Comparison of ENCODE assay signal across 1 cellular context in genomic region chr9:35746583-35746982, GRCh38.
TF ChIP-seq lines count a peak whose summit lies in the region.

No MANE protein-coding gene starts in this region.

TF ChIP-seq in GM12878, 131 proteins besides CTCF, POLR2A, EP300 and RAD21:
- TF ChIP-seq SMAD5 (IDR thresholded peaks at IDR 0.05; ENCODE audit: low read depth) = no peak
- TF ChIP-seq PKNOX1 (IDR thresholded peaks at IDR 0.05) = no peak
- no peak for TF ChIP-seq POLR2AphosphoS2 (IDR thresholded peaks at IDR 0.05; ENCODE audit: low read depth, low read length)
- TF ChIP-seq IRF3 (IDR thresholded peaks at IDR 0.05) = no peak
- TF ChIP-seq KDM1A (IDR thresholded peaks at IDR 0.05; ENCODE audit: borderline replicate concordance) = no peak
- no peak for TF ChIP-seq ZNF24 (IDR thresholded peaks at IDR 0.05)
- TF ChIP-seq ZNF217 (IDR thresholded peaks at IDR 0.05) = no peak
- no peak for TF ChIP-seq PML (IDR thresholded peaks at IDR 0.05; ENCODE audit: low read length)
- no peak for TF ChIP-seq RELB (IDR thresholded peaks at IDR 0.05; ENCODE audit: low read depth)
- TF ChIP-seq SKIL (IDR thresholded peaks at IDR 0.05; ENCODE audit: low read depth, poor library complexity, severe bottlenecking) = no peak
- TF ChIP-seq MXI1 (IDR thresholded peaks at IDR 0.05; ENCODE audit: low read depth, low read length) = no peak
- TF ChIP-seq ATF7 (IDR thresholded peaks at IDR 0.05; ENCODE audit: low read depth) = no peak
- TF ChIP-seq POU2F2 (IDR thresholded peaks at IDR 0.05; ENCODE audit: borderline replicate concordance, low read depth, low read length) = no peak
- no peak for TF ChIP-seq SIX5 (IDR thresholded peaks at IDR 0.05; ENCODE audit: low read depth, low read length, severe bottlenecking)
- no peak for TF ChIP-seq NBN (IDR thresholded peaks at IDR 0.05)
